2 cellular contexts compared by ENCODE assay signal in the genomic region with DNA sequence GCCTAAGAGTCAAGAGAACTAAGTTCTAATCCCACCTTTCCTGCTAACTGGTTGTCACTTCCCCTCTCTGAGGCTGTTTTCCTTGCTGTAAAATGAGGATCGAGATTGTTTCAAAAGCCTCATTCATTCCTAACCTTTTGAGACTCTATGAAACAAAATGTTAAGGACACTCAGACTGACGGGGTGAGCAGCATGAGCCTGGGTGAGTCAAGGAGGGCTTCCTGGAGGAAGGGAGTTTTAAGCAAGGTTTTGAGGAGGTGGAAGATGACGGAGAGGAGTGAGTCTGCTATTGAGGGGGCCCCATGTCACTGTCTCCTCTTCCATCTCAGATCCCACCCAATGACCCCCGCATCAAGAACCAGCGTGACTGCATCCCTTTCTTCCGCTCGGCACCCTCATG.
A peak's percentile ranks its signal among the peaks of the same experiment; 100 is the strongest.
TF ChIP-seq lines count a peak whose summit lies in the region.

No MANE protein-coding gene starts in this region.

TF ChIP-seq in IMR-90, 13 proteins besides CTCF, POLR2A, EP300 and RAD21:
- TF ChIP-seq MXI1 (IDR thresholded peaks at IDR 0.05; ENCODE audit: borderline replicate concordance, low read depth, low read length) (no peak), MAFK (IDR thresholded peaks at IDR 0.05; ENCODE audit: low read depth, low read length) (no peak), BHLHE40 (IDR thresholded peaks at IDR 0.05; ENCODE audit: low read depth, low read length) (no peak), FOS (IDR thresholded peaks at IDR 0.05; ENCODE audit: low read depth, low read length) (no peak), RFX5 (IDR thresholded peaks at IDR 0.05; ENCODE audit: low read depth, low read length) (no peak), RCOR1 (IDR thresholded peaks at IDR 0.05; ENCODE audit: insufficient replicate concordance, low read length) (no peak), SMC3 (IDR thresholded peaks at IDR 0.05; ENCODE audit: low read depth, low read length) (no peak), CEBPB (IDR thresholded peaks at IDR 0.05; ENCODE audit: low read depth, low read length) (no peak), CHD1 (IDR thresholded peaks at IDR 0.05; ENCODE audit: low read depth, low read length) (no peak)
- TF ChIP-seq, protein P1, sequence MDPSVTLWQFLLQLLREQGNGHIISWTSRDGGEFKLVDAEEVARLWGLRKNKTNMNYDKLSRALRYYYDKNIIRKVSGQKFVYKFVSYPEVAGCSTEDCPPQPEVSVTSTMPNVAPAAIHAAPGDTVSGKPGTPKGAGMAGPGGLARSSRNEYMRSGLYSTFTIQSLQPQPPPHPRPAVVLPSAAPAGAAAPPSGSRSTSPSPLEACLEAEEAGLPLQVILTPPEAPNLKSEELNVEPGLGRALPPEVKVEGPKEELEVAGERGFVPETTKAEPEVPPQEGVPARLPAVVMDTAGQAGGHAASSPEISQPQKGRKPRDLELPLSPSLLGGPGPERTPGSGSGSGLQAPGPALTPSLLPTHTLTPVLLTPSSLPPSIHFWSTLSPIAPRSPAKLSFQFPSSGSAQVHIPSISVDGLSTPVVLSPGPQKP (IDR thresholded peaks at IDR 0.05; ENCODE audit: borderline replicate concordance, low read depth, low read length) = no peak
TF ChIP-seq in IMR-90: peak in this region for 0.

TF ChIP-seq in K562, 482 proteins besides CTCF, POLR2A, EP300 and RAD21:
- peak; percentile 52 for TF ChIP-seq RBM25 (IDR thresholded peaks at IDR 0.05; ENCODE audit: low read depth, low read length, severe bottlenecking)
- TF ChIP-seq ZFP36 (IDR thresholded peaks at IDR 0.05; ENCODE audit: low read depth, low read length, partially characterized antibody) = peak; percentile 89
- TF ChIP-seq, protein P2, sequence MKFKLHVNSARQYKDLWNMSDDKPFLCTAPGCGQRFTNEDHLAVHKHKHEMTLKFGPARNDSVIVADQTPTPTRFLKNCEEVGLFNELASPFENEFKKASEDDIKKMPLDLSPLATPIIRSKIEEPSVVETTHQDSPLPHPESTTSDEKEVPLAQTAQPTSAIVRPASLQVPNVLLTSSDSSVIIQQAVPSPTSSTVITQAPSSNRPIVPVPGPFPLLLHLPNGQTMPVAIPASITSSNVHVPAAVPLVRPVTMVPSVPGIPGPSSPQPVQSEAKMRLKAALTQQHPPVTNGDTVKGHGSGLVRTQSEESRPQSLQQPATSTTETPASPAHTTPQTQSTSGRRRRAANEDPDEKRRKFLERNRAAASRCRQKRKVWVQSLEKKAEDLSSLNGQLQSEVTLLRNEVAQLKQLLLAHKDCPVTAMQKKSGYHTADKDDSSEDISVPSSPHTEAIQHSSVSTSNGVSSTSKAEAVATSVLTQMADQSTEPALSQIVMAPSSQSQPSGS (CRISPR knock-in tag; IDR thresholded peaks at IDR 0.05) = no peak
- TF ChIP-seq TAF9B (IDR thresholded peaks at IDR 0.05; ENCODE audit: partially characterized antibody) = no peak
- no peak for TF ChIP-seq IRF2 (CRISPR knock-in tag; IDR thresholded peaks at IDR 0.05)
